ENCODE assay signal across 8 cellular contexts in genomic region chr5:78467744-78468357, GRCh38.
A peak's percentile ranks its signal among the peaks of the same experiment; 100 is the strongest.
DNase-seq lines count a peak whose midpoint lies in the region; ATAC-seq and TF ChIP-seq lines count a peak whose summit lies in the region.

No MANE protein-coding gene starts in this region.

- no peaks in the 10 kb centered on the region for H3K9me3 Mint-ChIP-seq in Calu3 (ENCODE audit: low read depth, unreplicated experiment)

- no peaks in the 10 kb centered on the region for H3K36me3 Mint-ChIP-seq in Calu3 (ENCODE audit: insufficient read depth, unreplicated experiment)

- no peak for TF ChIP-seq POLR2A in prostate gland (IDR thresholded peaks at IDR 0.05)

- no peaks in the 10 kb centered on the region for H3K27me3 ChIP-seq in prostate gland (replicated peaks; ENCODE audit: insufficient read depth)

- ATAC-seq in HG02885 (IDR thresholded peaks at IDR 0.05; ENCODE audit: poor library complexity, unreplicated experiment) (peak; percentile 52), GM21381 (IDR thresholded peaks at IDR 0.05; ENCODE audit: unreplicated experiment) (no peak), HG02642 (IDR thresholded peaks at IDR 0.05; ENCODE audit: poor library complexity, unreplicated experiment) (no peak)

- intact Hi-C loops in Calu3 (cut with micrococcal nuclease; ENCODE audit: unreplicated experiment) (loop anchor here (1.0 to 10.0 kb wide), 5 partner anchors 49 to 499 kb away; partner anchors contain the start of gene SCAMP1), prostate gland (cut with DNase I) (loop anchor here (2.0 to 5.0 kb wide), 3 partner anchors 74 to 497 kb away; partner anchors contain the start of gene LHFPL2)

- no peaks in the 10 kb centered on the region for H3K4me1 ChIP-seq in prostate gland (replicated peaks)

- H3K27me3 Mint-ChIP-seq in Calu3 (ENCODE audit: unreplicated experiment) = no peaks in the 10 kb centered on the region

- peaks cover 16% of the 10 kb centered on the region for H3K4me1 Mint-ChIP-seq in Calu3 (ENCODE audit: low read depth, unreplicated experiment)

- H3K4me3 ChIP-seq in prostate gland = no peak overlapping the region

- TF ChIP-seq CTCF in Calu3 (IDR thresholded peaks at IDR 0.05; ENCODE audit: unreplicated experiment) = peak; percentile 66
- peak in 3 of 4 experiments; percentile 69 to 84 (median 70) for TF ChIP-seq CTCF in prostate gland (IDR thresholded peaks at IDR 0.05)

- no peak overlapping the region for H3K27ac Mint-ChIP-seq in Calu3 (ENCODE audit: unreplicated experiment)

- no TSS peak for BruUV-seq in Calu3 (replicated peaks; lab: Mats Ljungman, UMichigan)

- H3K9me3 ChIP-seq in prostate gland = no peaks in the 10 kb centered on the region

- WGBS in prostate gland = 17% methylated on average over 3 of the region's 3 CpGs

- CTCF ChIA-PET in Calu3 (lab: Charles Lee) = interaction anchor here (0.6 to 2.0 kb wide), 6 partner anchors 37 to 822 kb away, joined by 3 to 11 read pairs (median 4); no protein-coding TSS in a partner anchor

- H3K4me3 Mint-ChIP-seq in Calu3 (ENCODE audit: low read depth, unreplicated experiment) = no peak overlapping the region

- no peak overlapping the region for H3K27ac ChIP-seq in prostate gland

- H3K36me3 ChIP-seq in prostate gland = no peaks in the 10 kb centered on the region

- DNase-seq in Calu3 (no peak), SKM-1 (lab: John Stamatoyannopoulos, UW; ENCODE audit: unreplicated experiment) (peak; percentile 10), foreskin melanocyte (peak; percentile 25), prostate gland (ENCODE audit: low spot score) (no peak)
- DNase-seq in activated CD8-positive, alpha-beta memory T cell treated with anti-CD3 and anti-CD28 coated beads for 24 hours = no peak

Comparison
In these comparisons a context has a peak if more than half of its experiments do, and no peak if none do; other contexts are left out.
1. DNase-seq: peak in SKM-1 (single experiment) and foreskin melanocyte (single experiment); none in Calu3 (single experiment), prostate gland (single experiment) and activated CD8-positive, alpha-beta memory T cell treated with anti-CD3 and anti-CD28 coated beads for 24 hours (single experiment).